ENCODE assay signal across 8 cellular contexts in the genomic region with DNA sequence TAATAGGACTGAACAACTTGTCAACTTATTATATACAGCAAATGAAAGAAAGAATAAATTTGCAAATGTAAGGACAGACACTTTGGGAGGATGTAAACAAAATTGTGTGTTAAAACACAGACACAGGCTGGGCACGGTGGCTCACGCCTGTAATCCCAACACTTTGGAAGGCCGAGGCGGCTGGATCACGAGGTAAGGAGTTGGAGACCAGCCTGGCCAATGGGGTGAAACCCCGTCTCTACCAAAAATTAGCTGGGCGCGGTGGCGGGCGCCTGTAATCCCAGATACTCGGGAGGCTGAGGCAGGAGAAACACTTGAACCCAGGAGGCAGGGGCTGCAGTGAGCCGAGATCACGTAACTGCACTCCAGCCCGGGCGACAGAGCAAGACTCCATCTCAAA.
DNase-seq lines count a peak whose midpoint lies in the region; ATAC-seq, FAIRE-seq and TF ChIP-seq lines count a peak whose summit lies in the region.
"Not testable (repeated sequence)": the region's sequence is repeated elsewhere in the genome, so short reads cannot be mapped to it uniquely, and the experiment has no call there.

No MANE protein-coding gene starts in this region.

- WGBS in A549 (ENCODE audit: missing lambda C conversion rate) = 89% methylated on average over 14 of the region's 15 CpGs
- 1% methylated on average over 11 of the region's 15 CpGs for WGBS in K562 (ENCODE audit: insufficient coverage, low coverage, missing lambda C conversion rate)
- WGBS in mesenchymal stem cell = 96% methylated on average over 15 of the region's 15 CpGs
- 57 to 68% methylated on average over 15 of the region's 15 CpGs for WGBS in thyroid gland, 2 donors

- not testable (repeated sequence) for H4K91ac ChIP-seq in mesenchymal stem cell (ENCODE audit: low read length)

- H3K9ac ChIP-seq in PC-3 (ENCODE audit: low read length); K562 (ENCODE audit: insufficient read depth in 1 of 2, low read depth in 2 of 2, low read length in 2 of 2); kidney (ENCODE audit: low read length in 2 of 2); mesenchymal stem cell (ENCODE audit: low read length): not testable (repeated sequence)

- not testable (repeated sequence) for H2BK12ac ChIP-seq in mesenchymal stem cell (ENCODE audit: low read length in 2 of 2)

- not testable (repeated sequence) for H3K9me1 ChIP-seq in K562 (ENCODE audit: control insufficient read depth, insufficient read depth, low read length)

- DNase-seq in A549 (ENCODE audit: low read depth in 1 of 2, low spot score in 1 of 2); PC-3; RWPE2 (ENCODE audit: low spot score); K562 (ENCODE audit: extremely low read depth in 1 of 4, low spot score in 3 of 4); mesenchymal stem cell: not testable (repeated sequence)
- DNase-seq in kidney (peak; percentile 58), osteocyte (ENCODE audit: extremely low spot score, unreplicated experiment) (peak; percentile 75), thyroid gland (peak; percentile 43 to 51)

- not testable (repeated sequence) for H3K36me3 Mint-ChIP-seq in osteocyte (ENCODE audit: unreplicated experiment)

- not testable (repeated sequence) for ATAC-seq in A549; PC-3; RWPE2 (ENCODE audit: low read depth); K562

- H3K9me3 Mint-ChIP-seq in osteocyte (ENCODE audit: unreplicated experiment) = not testable (repeated sequence)

- peak overlapping the region; percentile 90 for H2AK5ac ChIP-seq in mesenchymal stem cell (ENCODE audit: low read length, severe bottlenecking)

- H3F3A ChIP-seq in PC-3 (ENCODE audit: low read length, unreplicated experiment) = not testable (repeated sequence)

- H3K23ac ChIP-seq in mesenchymal stem cell (ENCODE audit: low read length in 2 of 2) = not testable (repeated sequence)

- not testable (repeated sequence) for H3K79me1 ChIP-seq in mesenchymal stem cell (replicated peaks; ENCODE audit: low read length, poor library complexity, severe bottlenecking)

- H3K14ac ChIP-seq in mesenchymal stem cell (ENCODE audit: low read length in 2 of 2) = not testable (repeated sequence)

- not testable (repeated sequence) for H3K79me2 ChIP-seq in PC-3 (ENCODE audit: low read length); K562 (ENCODE audit: control insufficient read depth, insufficient read depth, low read length)

- not testable (repeated sequence) for H3K27me3 ChIP-seq in PC-3 (ENCODE audit: low read length); RWPE2 (ENCODE audit: insufficient read depth, poor library complexity, severe bottlenecking); K562 (ENCODE audit: control insufficient read depth in 2 of 2, insufficient read depth in 2 of 2, low read length in 2 of 2); mesenchymal stem cell (ENCODE audit: control insufficient read depth in 1 of 2, insufficient read depth in 1 of 2, low read length in 2 of 2); thyroid gland

- CTCF ChIA-PET in A549 (lab: Yijun Ruan, JAX); PC-3 (lab: Charles Lee); K562 (lab: Yijun Ruan, JAX; ENCODE audit: low intra/inter-chr PET ratio): not testable (repeated sequence)

- H2BK5ac ChIP-seq in mesenchymal stem cell (ENCODE audit: low read depth, low read length, poor library complexity, severe bottlenecking) = peak overlapping the region; percentile 81

- H3K4me1 Mint-ChIP-seq in osteocyte (ENCODE audit: unreplicated experiment) = peaks cover 33% of the 10 kb centered on the region

- POLR2A ChIA-PET in A549 (lab: Yijun Ruan, JAX); PC-3 (lab: Charles Lee; ENCODE audit: unreplicated experiment); K562 (lab: Yijun Ruan, JAX): not testable (repeated sequence)

- not testable (repeated sequence) for BruUV-seq in PC-3 (replicated peaks; lab: Mats Ljungman, UMichigan); K562 (replicated peaks; lab: Mats Ljungman, UMichigan)

- H3K4me3 ChIP-seq in A549; PC-3 (ENCODE audit: low read length); RWPE2 (ENCODE audit: severe bottlenecking); K562; kidney (ENCODE audit: low read length in 2 of 2); mesenchymal stem cell (ENCODE audit: insufficient read depth in 1 of 2, low read depth in 1 of 2, low read length in 2 of 2); thyroid gland (replicated peaks in 1 of 3): not testable (repeated sequence)

- intact Hi-C loops in PC-3 (cut with micrococcal nuclease); K562 (cut with micrococcal nuclease); kidney (cut with DNase I); thyroid gland (cut with DNase I): not testable (repeated sequence)

- not testable (repeated sequence) for H3K36me3 ChIP-seq in PC-3 (ENCODE audit: low read depth, low read length); RWPE2 (ENCODE audit: low read depth); K562 (ENCODE audit: control insufficient read depth, insufficient read depth, low read length); kidney (ENCODE audit: control insufficient read depth in 1 of 2, insufficient read depth in 2 of 2, low read length in 2 of 2); mesenchymal stem cell (ENCODE audit: control insufficient read depth in 1 of 2, insufficient read depth in 2 of 2, low read depth in 1 of 2, low read length in 2 of 2); thyroid gland

- H3K27ac ChIP-seq in A549 (peak overlapping the region; percentile 94 to 95), PC-3 (ENCODE audit: low read length) (peak overlapping the region; percentile 42), RWPE2 (ENCODE audit: poor library complexity, severe bottlenecking) (peak overlapping the region; percentile 20), mesenchymal stem cell (ENCODE audit: low read length, poor library complexity, severe bottlenecking) (peak overlapping the region; percentile 75), thyroid gland (peak overlapping the region; percentile 54 to 77 (median 66))
- not testable (repeated sequence) for H3K27ac ChIP-seq in K562 (ENCODE audit: extremely low read depth, low read depth, low read length); kidney (ENCODE audit: low read depth in 2 of 2, low read length in 2 of 2)

- H3K4ac ChIP-seq in mesenchymal stem cell (ENCODE audit: low read depth in 1 of 2, low read length in 2 of 2) = not testable (repeated sequence)

- not testable (repeated sequence) for FAIRE-seq in A549 (lab: Jason Lieb, UNC); K562 (lab: Jason Lieb, UNC); kidney (lab: Jason Lieb, UNC)

- H2BK120ac ChIP-seq in mesenchymal stem cell (ENCODE audit: low read depth, low read length) = not testable (repeated sequence)

- not testable (repeated sequence) for H3K9me2 ChIP-seq in PC-3 (replicated peaks; ENCODE audit: low read length)

- in situ Hi-C loops in K562 (cut with MboI) = not testable (repeated sequence)

- TF ChIP-seq CTCF in A549 (IDR thresholded peaks at IDR 0.05); PC-3 (conservative IDR thresholded peaks at IDR 0.05; ENCODE audit: low read depth, low read length); RWPE2 (IDR thresholded peaks at IDR 0.05; ENCODE audit: poor library complexity, severe bottlenecking); K562 (IDR thresholded peaks at IDR 0.05 in 2 of 3, conservative IDR thresholded peaks at IDR 0.05 in 1 of 3; ENCODE audit: insufficient read depth in 2 of 3, low read depth in 1 of 3, low read length in 3 of 3); kidney (IDR thresholded peaks at IDR 0.05; ENCODE audit: borderline replicate concordance, extremely low read depth, insufficient read depth); osteocyte (IDR thresholded peaks at IDR 0.05); thyroid gland (IDR thresholded peaks at IDR 0.05): not testable (repeated sequence)

- not testable (repeated sequence) for TF ChIP-seq POLR2A in A549 (IDR thresholded peaks at IDR 0.05; ENCODE audit: low read length); K562 (conservative IDR thresholded peaks at IDR 0.05); thyroid gland (IDR thresholded peaks at IDR 0.05)

- not testable (repeated sequence) for H3K27me3 Mint-ChIP-seq in osteocyte (ENCODE audit: unreplicated experiment)

- H2BK15ac ChIP-seq in mesenchymal stem cell (ENCODE audit: low read depth, poor library complexity, severe bottlenecking) = not testable (repeated sequence)

- peak overlapping the region; percentile 31 for H3K27ac Mint-ChIP-seq in osteocyte (ENCODE audit: unreplicated experiment)

- H3K4me1 ChIP-seq in A549 (peaks cover 54% of the 10 kb centered on the region), PC-3 (ENCODE audit: insufficient read depth, low read length) (peaks cover 32% of the 10 kb centered on the region), thyroid gland (peaks cover 18 to 24% of the 10 kb centered on the region in 2 donors)
- H3K4me1 ChIP-seq in RWPE2 (ENCODE audit: insufficient read depth, poor library complexity, severe bottlenecking); K562 (replicated peaks in 1 of 2; ENCODE audit: control insufficient read depth in 2 of 2, insufficient read depth in 2 of 2, low read length in 2 of 2); kidney (ENCODE audit: control insufficient read depth in 1 of 2, insufficient read depth in 1 of 2, low read depth in 1 of 2, low read length in 2 of 2); mesenchymal stem cell (ENCODE audit: control insufficient read depth, insufficient read depth, low read depth, low read length): not testable (repeated sequence)

- H3K18ac ChIP-seq in mesenchymal stem cell (ENCODE audit: low read depth in 1 of 2, low read length in 2 of 2) = not testable (repeated sequence)

- peak overlapping the region; percentile 35; the same call in 1 of the 2 replicates for H2AFZ ChIP-seq in PC-3 (ENCODE audit: low read length)
- H2AFZ ChIP-seq in K562 (ENCODE audit: low read depth, low read length); mesenchymal stem cell (ENCODE audit: low read depth, low read length): not testable (repeated sequence)

- H3K4me3 Mint-ChIP-seq in osteocyte (ENCODE audit: unreplicated experiment) = not testable (repeated sequence)

- not testable (repeated sequence) for H3K9me3 ChIP-seq in A549; PC-3 (ENCODE audit: low read length); RWPE2 (ENCODE audit: severe bottlenecking); K562 (replicated peaks; ENCODE audit: control insufficient read depth, insufficient read depth, low read depth, low read length); kidney (ENCODE audit: control insufficient read depth in 1 of 2, low read length in 2 of 2); mesenchymal stem cell (ENCODE audit: control insufficient read depth, low read length); thyroid gland

- H3K4me2 ChIP-seq in A549 (peak overlapping the region; percentile 55), PC-3 (ENCODE audit: low read length) (peak overlapping the region; percentile 47; the same call in 1 of the 2 replicates)
- H3K4me2 ChIP-seq in K562 (ENCODE audit: insufficient read depth, low read length); mesenchymal stem cell (ENCODE audit: low read length, poor library complexity, severe bottlenecking): not testable (repeated sequence)

- H4K20me1 ChIP-seq in PC-3 (ENCODE audit: low read length); K562 (replicated peaks; ENCODE audit: control insufficient read depth, insufficient read depth, low read length): not testable (repeated sequence)

- H4K8ac ChIP-seq in mesenchymal stem cell (ENCODE audit: low read length) = not testable (repeated sequence)

- TF ChIP-seq EP300 in A549 (IDR thresholded peaks at IDR 0.05); K562 (IDR thresholded peaks at IDR 0.05; ENCODE audit: low read length): not testable (repeated sequence)

- not testable (repeated sequence) for TF ChIP-seq RAD21 in A549 (conservative IDR thresholded peaks at IDR 0.05 in 1 of 2, IDR thresholded peaks at IDR 0.05 in 1 of 2); K562 (CRISPR knock-in tag; conservative IDR thresholded peaks at IDR 0.05 in 1 of 2, IDR thresholded peaks at IDR 0.05 in 1 of 2)
